In the genomic region with DNA sequence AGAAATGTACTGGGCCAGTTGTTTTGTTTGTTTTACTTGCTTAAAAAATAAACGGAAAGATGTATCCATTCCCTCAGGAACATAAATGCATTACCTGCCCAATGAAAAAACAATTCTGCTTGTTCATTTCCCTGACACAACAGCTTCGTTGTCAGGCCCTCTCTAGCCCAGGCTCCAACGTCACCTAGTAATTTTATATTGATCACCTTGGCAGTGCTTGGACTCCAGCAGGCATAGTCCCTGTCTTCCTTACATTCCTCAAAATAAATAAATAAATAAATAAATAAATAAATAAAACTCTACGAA, we compare ENCODE assay signal across 8 cellular contexts. TPM values are rescaled to one million over a fixed set of nuclear protein-coding genes. Genes with fewer than 3 reads are reported as not detected.
DNase-seq lines count a peak whose midpoint lies in the region; ATAC-seq, FAIRE-seq and TF ChIP-seq lines count a peak whose summit lies in the region.

No MANE protein-coding gene starts in this region.

- H3K79me2 ChIP-seq in PC-9 (ENCODE audit: low read depth) = peaks cover 77% of the 10 kb centered on the region

- H3K9me3 ChIP-seq in PC-9 (ENCODE audit: insufficient read depth, low read depth) (no peaks in the 10 kb centered on the region), esophagus (ENCODE audit: control insufficient read depth in 2 of 2, insufficient read depth in 1 of 2, low read depth in 1 of 2, low read length in 1 of 2) (no peaks in the 10 kb centered on the region), psoas muscle (no peaks in the 10 kb centered on the region)

- H2AFZ ChIP-seq in PC-9 = peak overlapping the region; percentile 79

- H3K27me3 ChIP-seq in PC-9 (ENCODE audit: insufficient read depth, low read depth) (no peaks in the 10 kb centered on the region), esophagus (ENCODE audit: control insufficient read depth in 1 of 2, insufficient read depth in 2 of 2, low read length in 2 of 2) (no peaks in the 10 kb centered on the region), psoas muscle (ENCODE audit: insufficient read depth in 3 of 3, low read length in 2 of 3) (no peaks in the 10 kb centered on the region)

- peak overlapping the region; percentile 100 for H3K4me2 ChIP-seq in PC-9

- H3K4me3 ChIP-seq in PC-9 = peak overlapping the region; percentile 76
- H3K4me3 ChIP-seq in esophagus (ENCODE audit: low read depth in 1 of 2, low read length in 2 of 2) = peak overlapping the region; percentile 78 to 80
- peak overlapping the region; percentile 87 for H3K4me3 ChIP-seq in psoas muscle

- TF ChIP-seq CTCF in PC-9 (conservative IDR thresholded peaks at IDR 0.05) (no peak), psoas muscle (IDR thresholded peaks at IDR 0.05) (no peak)

- peak; percentile 28 for DNase-seq in NCI-H1105 treated with DMSO at 0.1 percent for 48 hours (lab: John Stamatoyannopoulos, UW)
- no peak for DNase-seq in NCI-H1105 (lab: John Stamatoyannopoulos, UW)
- DNase-seq in PC-9 = no peak
- DNase-seq in psoas muscle = no peak
- DNase-seq in RCC 7860 (ENCODE audit: low spot score) = no peak
- no peak for DNase-seq in activated CD8-positive, alpha-beta memory T cell treated with anti-CD3 and anti-CD28 coated beads, Interleukin-2, amount 50 U/mL, for 48 hours
- no peak for DNase-seq in NCI-H1417 treated with DMSO at 0.1 percent for 48 hours (lab: John Stamatoyannopoulos, UW)

- H3F3A ChIP-seq in PC-9 (ENCODE audit: insufficient read depth, low read depth) = no peaks in the 10 kb centered on the region

- WGBS in esophagus, 2 donors = 4 to 6% methylated on average over 4 of the region's 4 CpGs
- 0 to 1% (median 1%) methylated on average over 4 of the region's 4 CpGs for WGBS in psoas muscle, 3 donors

- CTCF ChIA-PET in PC-9 (lab: Charles Lee) = no interaction called here

- peaks cover 3% of the 10 kb centered on the region; the same call in 1 of the 2 replicates for H4K20me1 ChIP-seq in PC-9 (ENCODE audit: insufficient read depth)

- no peak for FAIRE-seq in RCC 7860 (lab: Jason Lieb, UNC)

- TSS peak; percentile 42 for BruUV-seq in PC-9 (replicated peaks; lab: Mats Ljungman, UMichigan)

- intact Hi-C loops in PC-9 (cut with micrococcal nuclease; ENCODE audit: unreplicated experiment) (loop anchor here (10.0 kb wide), 2 partner anchors 1201 to 1401 kb away; a partner anchor contains a TSS), psoas muscle (cut with DNase I) (no loop called here)

- H3K4me1 ChIP-seq in PC-9 (replicated peaks; ENCODE audit: insufficient read depth) (peaks cover 37% of the 10 kb centered on the region), esophagus (ENCODE audit: control insufficient read depth in 2 of 2, insufficient read depth in 2 of 2, low read length in 1 of 2) (no peaks in the 10 kb centered on the region), psoas muscle (peaks cover 64% of the 10 kb centered on the region)

- ATAC-seq in psoas muscle = no peak

- H3K27ac ChIP-seq in PC-9 (peak overlapping the region; percentile 30; the same call in 1 of the 2 replicates), esophagus (ENCODE audit: low read depth in 2 of 2, low read length in 1 of 2) (peak overlapping the region; percentile 70 to 91), psoas muscle (peak overlapping the region; percentile 97)

- POLR2A ChIA-PET in PC-9 (lab: Charles Lee; ENCODE audit: unreplicated experiment) = interaction anchor here (0.5 to 0.6 kb wide), 2 partner anchors 12 to 909 kb away, joined by 3 read pairs; no protein-coding TSS in a partner anchor

- H3K36me3 ChIP-seq in PC-9 (ENCODE audit: low read depth) (no peaks in the 10 kb centered on the region), esophagus (ENCODE audit: control insufficient read depth in 2 of 2, insufficient read depth in 2 of 2, low read length in 1 of 2) (no peaks in the 10 kb centered on the region), psoas muscle (ENCODE audit: insufficient read depth in 1 of 2, low read depth in 1 of 2) (no peaks in the 10 kb centered on the region)

- H3K9me2 ChIP-seq in PC-9 (ENCODE audit: insufficient read depth) = 0 out of 2 replicates have a peak, but pooled peaks cover 5% of the 10 kb centered on the region

RNA-seq across cellular contexts. Expression of a gene that starts 1.2 kb away (rescaled TPM):
- 40.8 and 44.6 TPM in 2 replicates for total RNA-seq in PC-9 (2021)
- 1 to 10 TPM; 3.2 to 4.6 TPM for polyA plus RNA-seq in esophagus
- total RNA-seq in psoas muscle = 10 to 100 TPM; 22.8 to 35.1 (median 28.6) TPM
- 10 to 100 TPM in 2 of 3 donors, 1 to 10 TPM in 1; 9.1 to 22.9 (median 10.7) TPM for polyA plus RNA-seq in psoas muscle

RNA-seq across cellular contexts. Expression of a gene that starts 2.0 kb away (rescaled TPM):
- total RNA-seq in PC-9 (2021) (20.7 and 22.7 TPM in 2 replicates), psoas muscle (10 to 100 TPM; 20.9 to 27.6 (median 24.4) TPM)
- polyA plus RNA-seq in esophagus (10 to 100 TPM; 11.2 to 12.2 TPM), psoas muscle (10 to 100 TPM in 1 of 3 donors, 1 to 10 TPM in 2; 6.4 to 17.4 (median 9.8) TPM)

Comparison
In these comparisons a context has a peak if more than half of its experiments do, and no peak if none do; other contexts are left out.
1. H3K27ac ChIP-seq: peak in every context shown above with its lines; median percentile 97 in psoas muscle; 80 in esophagus; 30 in PC-9.